14 cellular contexts compared by ENCODE assay signal in genomic region chr11:34235189-34235588, GRCh38.
A peak's percentile ranks its signal among the peaks of the same experiment; 100 is the strongest.
DNase-seq lines count a peak whose midpoint lies in the region; ATAC-seq and TF ChIP-seq lines count a peak whose summit lies in the region.
"Had no signal": no experiment of that assay in that cellular context is flagged by ENCODE, and none has a peak within 500 bp of the region (broad histone marks: within the 10 kb centered on the region; RNA-seq: fewer than 3 reads in every experiment).

No MANE protein-coding gene starts in this region.

- H3K27ac ChIP-seq in Peyer's patch = peak overlapping the region in 3 of 4 donors; percentile 49 to 72 (median 57)
- H3K27ac ChIP-seq: ascending aorta had no signal

- POLR2A ChIA-PET in activated CD4-positive, alpha-beta T cell treated with anti-CD3 and anti-CD28 coated beads, Interleukin-2, amount 10 ng/mL, durations not matched to agents 7 days and 5 days (lab: Charles Lee) = no interaction called here

- TF ChIP-seq CTCF in Peyer's patch (IDR thresholded peaks at IDR 0.05) = no peak

- H3K27me3 Mint-ChIP-seq in activated CD4-positive, alpha-beta T cell treated with anti-CD3 and anti-CD28 coated beads, Interleukin-2, amount 10 ng/mL, durations not matched to agents 7 days and 5 days = peaks cover 27% of the 10 kb centered on the region
- H3K27me3 Mint-ChIP-seq: type B pancreatic cell had no signal

- H3K4me3 Mint-ChIP-seq in activated CD4-positive, alpha-beta T cell treated with anti-CD3 and anti-CD28 coated beads, Interleukin-2, amount 10 ng/mL, durations not matched to agents 7 days and 5 days = no peak overlapping the region
- peak overlapping the region; percentile 54 for H3K4me3 Mint-ChIP-seq in stimulated activated effector memory CD8-positive, alpha-beta T cell treated with anti-CD3 and anti-CD28 coated beads, Interleukin-12 subunit alpha, Interleukin-12 subunit beta, amount 100 ng/mL, for 72 hours
- H3K4me3 Mint-ChIP-seq: type B pancreatic cell had no signal

- peaks cover 0 to 21% (median 8%) of the 10 kb centered on the region in 4 donors for H3K4me1 ChIP-seq in Peyer's patch

- no peaks in the 10 kb centered on the region for H3K9me3 Mint-ChIP-seq in activated CD4-positive, alpha-beta T cell treated with anti-CD3 and anti-CD28 coated beads, Interleukin-2, amount 10 ng/mL, durations not matched to agents 7 days and 5 days
- H3K9me3 Mint-ChIP-seq in stimulated activated effector memory CD8-positive, alpha-beta T cell treated with anti-CD3 and anti-CD28 coated beads, Interleukin-12 subunit alpha, Interleukin-12 subunit beta, amount 100 ng/mL, for 72 hours = no peaks in the 10 kb centered on the region

- no peaks in the 10 kb centered on the region for H3K9me3 ChIP-seq in Peyer's patch
- H3K9me3 ChIP-seq: A549, ascending aorta had no signal

- H3K4me1 Mint-ChIP-seq in activated CD4-positive, alpha-beta T cell treated with anti-CD3 and anti-CD28 coated beads, Interleukin-2, amount 10 ng/mL, durations not matched to agents 7 days and 5 days = peaks cover 29% of the 10 kb centered on the region
- peaks cover 61% of the 10 kb centered on the region for H3K4me1 Mint-ChIP-seq in stimulated activated effector memory CD8-positive, alpha-beta T cell treated with anti-CD3 and anti-CD28 coated beads, Interleukin-12 subunit alpha, Interleukin-12 subunit beta, amount 100 ng/mL, for 72 hours

- H3K4me3 ChIP-seq in Peyer's patch = no peak overlapping the region
- H3K4me3 ChIP-seq: A549, ascending aorta had no signal

- no peaks in the 10 kb centered on the region for H3K36me3 ChIP-seq in Peyer's patch
- H3K36me3 ChIP-seq: ascending aorta had no signal

- CTCF ChIA-PET in activated CD4-positive, alpha-beta T cell treated with anti-CD3 and anti-CD28 coated beads, Interleukin-2, amount 10 ng/mL, durations not matched to agents 7 days and 5 days (lab: Charles Lee) = interaction anchor here (1.5 to 2.2 kb wide), 3 partner anchors 10 to 60 kb away, joined by 5 to 7 read pairs (median 7); no protein-coding TSS in a partner anchor

- no peaks in the 10 kb centered on the region for H3K27me3 ChIP-seq in Peyer's patch
- H3K27me3 ChIP-seq: ascending aorta had no signal

- DNase-seq in activated CD4-positive, alpha-beta T cell treated with anti-CD3 and anti-CD28 coated beads, Interleukin-2, amount 10 ng/mL, durations not matched to agents 7 days and 5 days = no peak
- DNase-seq in activated CD4-positive, alpha-beta T cell treated with anti-CD3 and anti-CD28 coated beads, Interleukin-2, amount 50 U/mL, for 1 hour = no peak
- no peak for DNase-seq in Peyer's patch
- no peak for DNase-seq in stimulated activated effector memory CD8-positive, alpha-beta T cell treated with anti-CD3 and anti-CD28 coated beads, Interleukin-12 subunit alpha, Interleukin-12 subunit beta, amount 100 ng/mL, for 72 hours (ENCODE audit: low spot score in 2 of 2)
- DNase-seq in C1 segment of cervical spinal cord (lab: John Stamatoyannopoulos, UW) = no peak
- no peak for DNase-seq in DMS 273 treated with DMSO at 0.1 percent for 48 hours (lab: John Stamatoyannopoulos, UW)
- DNase-seq: activated CD4-positive, alpha-beta T cell treated with anti-CD3 and anti-CD28 coated beads for 4 hours; hypothalamus; NCI-H526 had no signal

- H3K36me3 Mint-ChIP-seq in activated CD4-positive, alpha-beta T cell treated with anti-CD3 and anti-CD28 coated beads, Interleukin-2, amount 10 ng/mL, durations not matched to agents 7 days and 5 days (ENCODE audit: low read depth) = no peaks in the 10 kb centered on the region
- peaks cover 14% of the 10 kb centered on the region for H3K36me3 Mint-ChIP-seq in stimulated activated effector memory CD8-positive, alpha-beta T cell treated with anti-CD3 and anti-CD28 coated beads, Interleukin-12 subunit alpha, Interleukin-12 subunit beta, amount 100 ng/mL, for 72 hours

- H3K27ac Mint-ChIP-seq in activated CD4-positive, alpha-beta T cell treated with anti-CD3 and anti-CD28 coated beads, Interleukin-2, amount 10 ng/mL, durations not matched to agents 7 days and 5 days = peak overlapping the region; percentile 31
- peak overlapping the region; percentile 88 for H3K27ac Mint-ChIP-seq in stimulated activated effector memory CD8-positive, alpha-beta T cell treated with anti-CD3 and anti-CD28 coated beads, Interleukin-12 subunit alpha, Interleukin-12 subunit beta, amount 100 ng/mL, for 72 hours
- H3K27ac Mint-ChIP-seq: type B pancreatic cell had no signal

- peak; percentile 28 for ATAC-seq in HG02588 (IDR thresholded peaks at IDR 0.05; ENCODE audit: unreplicated experiment)
- ATAC-seq in stimulated activated effector memory CD8-positive, alpha-beta T cell treated with anti-CD3 and anti-CD28 coated beads, Interleukin-12 subunit alpha, Interleukin-12 subunit beta, amount 100 ng/mL, for 72 hours = peak; percentile 85
- ATAC-seq in esophagus mucosa = no peak

- TF ChIP-seq POLR2A in Peyer's patch (IDR thresholded peaks at IDR 0.05) = no peak
